Comparison of ENCODE assay signal across 26 cellular contexts in genomic region chr3:160557571-160557970, GRCh38.
"Had no signal": no experiment of that assay in that cellular context is flagged by ENCODE, and none has a peak within 500 bp of the region (broad histone marks: within the 10 kb centered on the region; RNA-seq: fewer than 3 reads in every experiment).

No MANE protein-coding gene starts in this region.

- H3K36me3 ChIP-seq: colonic mucosa, esophagus muscularis mucosa, esophagus squamous epithelium, gastrocnemius medialis, gastroesophageal sphincter had no signal

- H3K27me3 ChIP-seq: colonic mucosa, dorsolateral prefrontal cortex, esophagus muscularis mucosa, esophagus squamous epithelium, foreskin keratinocyte, gastrocnemius medialis, gastroesophageal sphincter, heart left ventricle, heart right ventricle had no signal

- ATAC-seq: effector memory CD8-positive, alpha-beta T cell; esophagus mucosa; foreskin keratinocyte; gastrocnemius medialis; gastroesophageal sphincter; heart left ventricle; heart right ventricle had no signal

- H3K9me3 ChIP-seq: colonic mucosa, esophagus muscularis mucosa, esophagus squamous epithelium, gastrocnemius medialis, gastroesophageal sphincter, heart left ventricle, heart right ventricle had no signal

- DNase-seq: colonic mucosa; cortex of kidney; dermis blood vessel endothelial cell; dorsolateral prefrontal cortex; effector CD4-positive, alpha-beta T cell; effector CD8-positive, alpha-beta T cell; effector memory CD4-positive, alpha-beta T cell; effector memory CD8-positive, alpha-beta T cell; endodermal cell; erythroblast; esophagus squamous epithelium; foreskin fibroblast; foreskin keratinocyte; foreskin melanocyte; gastrocnemius medialis; glutamatergic neuron; head of caudate nucleus; heart left ventricle; heart right ventricle had no signal

- H3K27ac ChIP-seq: colonic mucosa, coronary artery, dorsolateral prefrontal cortex, epithelial cell of prostate, esophagus muscularis mucosa, esophagus squamous epithelium, foreskin keratinocyte, gastrocnemius medialis, gastroesophageal sphincter, heart left ventricle, heart right ventricle had no signal

- H3K4me3 ChIP-seq: colonic mucosa, coronary artery, dorsolateral prefrontal cortex, esophagus muscularis mucosa, esophagus squamous epithelium, gastrocnemius medialis, gastroesophageal sphincter, heart left ventricle, heart right ventricle had no signal

- FAIRE-seq: endometrium, endothelial cell of umbilical vein had no signal
